ENCODE assay signal across 14 cellular contexts in genomic region chr19:6465006-6465405, GRCh38. TPM values are rescaled to one million over a fixed set of nuclear protein-coding genes. Genes with fewer than 3 reads are reported as not detected.
A peak's percentile ranks its signal among the peaks of the same experiment; 100 is the strongest.
DNase-seq lines count a peak whose midpoint lies in the region; ATAC-seq and TF ChIP-seq lines count a peak whose summit lies in the region.
"Had no signal": no experiment of that assay in that cellular context is flagged by ENCODE, and none has a peak within 500 bp of the region (broad histone marks: within the 10 kb centered on the region; RNA-seq: fewer than 3 reads in every experiment).

No MANE protein-coding gene starts in this region.

- H3K36me3 ChIP-seq in duodenal mucosa (ENCODE audit: control insufficient read depth in 1 of 2, insufficient read depth in 2 of 2, low read length in 2 of 2) (peaks cover 10 to 20% of the 10 kb centered on the region in 2 donors), thyroid gland (peaks cover 0 to 5% of the 10 kb centered on the region in 2 donors)
- H3K36me3 ChIP-seq: brain microvascular endothelial cell, HAP-1 had no signal

- WGBS in thyroid gland, 2 donors = 17 to 23% methylated on average over 9 of the region's 9 CpGs

- H3K27ac Mint-ChIP-seq in memory B cell (no peak overlapping the region), immature natural killer cell (no peak overlapping the region)
- H3K27ac Mint-ChIP-seq: stimulated activated naive CD8-positive, alpha-beta T cell treated with anti-CD3 and anti-CD28 coated beads, Interleukin-15, Interleukin-2, amounts not matched to agents 100 ng/mL and 50 ng/mL, for 24 hours; T-helper 1 cell treated with Interleukin-12 subunit alpha and Interleukin-12 subunit beta and Interleukin-4 antibody, amounts not matched to agents 30 μg/mL and 1 μg/mL, for 36 hours had no signal

- H3K9me3 Mint-ChIP-seq in activated T-cell treated with anti-CD3 and anti-CD28 coated beads, Interleukin-2, amount 50 U/mL, for 4 hours = no peaks in the 10 kb centered on the region
- H3K9me3 Mint-ChIP-seq in memory B cell = no peaks in the 10 kb centered on the region
- H3K9me3 Mint-ChIP-seq in immature natural killer cell = no peaks in the 10 kb centered on the region
- H3K9me3 Mint-ChIP-seq: stimulated activated naive CD8-positive, alpha-beta T cell treated with anti-CD3 and anti-CD28 coated beads, Interleukin-15, Interleukin-2, amounts not matched to agents 100 ng/mL and 50 ng/mL, for 24 hours; T-helper 1 cell treated with Interleukin-12 subunit alpha and Interleukin-12 subunit beta and Interleukin-4 antibody, amounts not matched to agents 30 μg/mL and 1 μg/mL, for 36 hours had no signal

- H3K4me1 ChIP-seq in duodenal mucosa (ENCODE audit: control insufficient read depth in 1 of 2, insufficient read depth in 2 of 2, low read length in 2 of 2) = peaks cover 5 to 13% of the 10 kb centered on the region in 2 donors
- peaks cover 0 to 13% of the 10 kb centered on the region in 2 donors for H3K4me1 ChIP-seq in thyroid gland
- H3K4me1 ChIP-seq in foreskin keratinocyte = no peaks in the 10 kb centered on the region
- H3K4me1 ChIP-seq: HAP-1 had no signal

- DNase-seq in activated T-cell treated with anti-CD3 and anti-CD28 coated beads, Interleukin-2, amount 50 U/mL, for 4 hours = no peak
- DNase-seq in activated T-cell treated with anti-CD3 and anti-CD28 coated beads, Interleukin-2, amount 50 U/mL, for 48 hours = no peak
- DNase-seq in memory B cell (ENCODE audit: low spot score in 2 of 2) = no peak
- DNase-seq in thyroid gland = peak; percentile 24 to 29
- DNase-seq in foreskin keratinocyte = no peak
- no peak for DNase-seq in immature natural killer cell
- DNase-seq in central memory CD4-positive, alpha-beta T cell = no peak
- DNase-seq: brain microvascular endothelial cell, GF-D8, NCI-H69 had no signal

- H3K9ac ChIP-seq in duodenal mucosa (ENCODE audit: low read depth in 1 of 2, low read length in 2 of 2) = peak overlapping the region; percentile 74 to 95

- intact Hi-C loops in thyroid gland (cut with DNase I) = no loop called here

- peaks cover 11% of the 10 kb centered on the region for H3K36me3 Mint-ChIP-seq in activated T-cell treated with anti-CD3 and anti-CD28 coated beads, Interleukin-2, amount 50 U/mL, for 4 hours (ENCODE audit: insufficient read depth)
- H3K36me3 Mint-ChIP-seq in memory B cell (peaks cover 16% of the 10 kb centered on the region), immature natural killer cell (peaks cover 4% of the 10 kb centered on the region in 3 donors)

- H3K27me3 Mint-ChIP-seq in activated T-cell treated with anti-CD3 and anti-CD28 coated beads, Interleukin-2, amount 50 U/mL, for 4 hours (ENCODE audit: low read depth) = peaks cover 4% of the 10 kb centered on the region
- H3K27me3 Mint-ChIP-seq in memory B cell = no peaks in the 10 kb centered on the region
- H3K27me3 Mint-ChIP-seq in immature natural killer cell (ENCODE audit: low read depth in 3 of 3) = peaks cover 5 to 7% (median 7%) of the 10 kb centered on the region in 3 donors
- H3K27me3 Mint-ChIP-seq: stimulated activated naive CD8-positive, alpha-beta T cell treated with anti-CD3 and anti-CD28 coated beads, Interleukin-15, Interleukin-2, amounts not matched to agents 100 ng/mL and 50 ng/mL, for 24 hours had no signal

- H3K9me3 ChIP-seq in duodenal mucosa (ENCODE audit: control insufficient read depth in 1 of 2, low read length in 2 of 2) (no peaks in the 10 kb centered on the region), thyroid gland (no peaks in the 10 kb centered on the region)
- H3K9me3 ChIP-seq: HAP-1 had no signal

- TF ChIP-seq POLR2A in thyroid gland (IDR thresholded peaks at IDR 0.05) = no peak

- peak overlapping the region; percentile 37 for H3K4me3 Mint-ChIP-seq in activated T-cell treated with anti-CD3 and anti-CD28 coated beads, Interleukin-2, amount 50 U/mL, for 4 hours
- peak overlapping the region; percentile 76 for H3K4me3 Mint-ChIP-seq in memory B cell
- H3K4me3 Mint-ChIP-seq in immature natural killer cell = no peak overlapping the region
- H3K4me3 Mint-ChIP-seq: stimulated activated naive CD8-positive, alpha-beta T cell treated with anti-CD3 and anti-CD28 coated beads, Interleukin-15, Interleukin-2, amounts not matched to agents 100 ng/mL and 50 ng/mL, for 24 hours; T-helper 1 cell treated with Interleukin-12 subunit alpha and Interleukin-12 subunit beta and Interleukin-4 antibody, amounts not matched to agents 30 μg/mL and 1 μg/mL, for 36 hours had no signal

- no peak for ATAC-seq in activated T-cell treated with anti-CD3 and anti-CD28 coated beads, Interleukin-2, amount 50 U/mL, for 4 hours
- ATAC-seq in memory B cell (ENCODE audit: low read depth) (no peak), foreskin keratinocyte (no peak)

- peaks cover 17% of the 10 kb centered on the region for H3K4me1 Mint-ChIP-seq in activated T-cell treated with anti-CD3 and anti-CD28 coated beads, Interleukin-2, amount 50 U/mL, for 4 hours (ENCODE audit: low read depth)
- H3K4me1 Mint-ChIP-seq in memory B cell (peaks cover 23% of the 10 kb centered on the region), immature natural killer cell (peaks cover 8 to 10% of the 10 kb centered on the region in 2 donors)

- H3K4me3 ChIP-seq in duodenal mucosa (ENCODE audit: low read depth in 1 of 2, low read length in 2 of 2) (peak overlapping the region; percentile 61 to 74), thyroid gland (replicated peaks in 1 of 3) (peak overlapping the region; percentile 43 to 72 (median 46))
- H3K4me3 ChIP-seq: HAP-1 had no signal

- no peak for TF ChIP-seq CTCF in thyroid gland (IDR thresholded peaks at IDR 0.05)
- TF ChIP-seq CTCF in foreskin keratinocyte (conservative IDR thresholded peaks at IDR 0.05) = no peak

- H3K27ac ChIP-seq in duodenal mucosa (ENCODE audit: low read depth, low read length) (peak overlapping the region; percentile 87), thyroid gland (peak overlapping the region in 1 of 3 donors; percentile 16), foreskin keratinocyte (no peak overlapping the region)
- H3K27ac ChIP-seq: brain microvascular endothelial cell had no signal

- no peaks in the 10 kb centered on the region for H3K27me3 ChIP-seq in duodenal mucosa (ENCODE audit: control insufficient read depth in 1 of 2, insufficient read depth in 2 of 2, low read length in 2 of 2)
- no peaks in the 10 kb centered on the region for H3K27me3 ChIP-seq in thyroid gland
- H3K27me3 ChIP-seq in foreskin keratinocyte = no peaks in the 10 kb centered on the region

RNA-seq across cellular contexts. Expression of gene CRB3, which starts 0.9 kb away (rescaled TPM):
- total RNA-seq in activated T-cell treated with anti-CD3 and anti-CD28 coated beads, Interleukin-2, amount 50 U/mL, for 4 hours = 1 to 10 TPM; 1.6 to 1.8 (median 1.8) TPM
- 10 to 100 TPM; 21.0 to 65.2 (median 45.3) TPM for total RNA-seq in thyroid gland
- 14.9 and 15.3 TPM in 2 replicates for total RNA-seq in foreskin keratinocyte
- polyA plus RNA-seq in foreskin keratinocyte = 16.8 and 17.1 TPM in 2 replicates
- polyA plus RNA-seq in immature natural killer cell = under 1 TPM in 1 of 3 donors, not detected in 2; 0.39 TPM

RNA-seq across cellular contexts. Expression of gene SLC25A23, which starts 5.4 kb away (rescaled TPM):
- total RNA-seq in activated T-cell treated with anti-CD3 and anti-CD28 coated beads, Interleukin-2, amount 50 U/mL, for 4 hours = 10 to 100 TPM; 10.5 to 12.4 (median 11.9) TPM
- 100 to 1,000 TPM in 3 of 4 donors, 10 to 100 TPM in 1; 75.2 to 214 (median 152) TPM for total RNA-seq in thyroid gland
- total RNA-seq in foreskin keratinocyte = 20.2 and 24.2 TPM in 2 replicates
- 19.0 and 22.1 TPM in 2 replicates for polyA plus RNA-seq in foreskin keratinocyte
- 10 to 100 TPM in 1 of 3 donors, 1 to 10 TPM in 1, under 1 TPM in 1; 0.61 to 14.7 (median 4.1) TPM for polyA plus RNA-seq in immature natural killer cell

RNA-seq across cellular contexts. Expression of gene DENND1C, which starts 16.6 kb away (rescaled TPM):
- 10 to 100 TPM; 50.9 to 59.1 (median 55.8) TPM for total RNA-seq in activated T-cell treated with anti-CD3 and anti-CD28 coated beads, Interleukin-2, amount 50 U/mL, for 4 hours
- total RNA-seq in thyroid gland (1 to 10 TPM in 3 of 4 donors, not detected in 1; 1.3 to 2.1 (median 1.8) TPM), foreskin keratinocyte (0.07 and 0.10 TPM in 2 replicates)
- polyA plus RNA-seq in foreskin keratinocyte (0.13 and 0.20 TPM in 2 replicates), immature natural killer cell (100 to 1,000 TPM in 1 of 3 donors, 10 to 100 TPM in 2; 29.0 to 120 (median 32.9) TPM)

RNA-seq across cellular contexts. Expression of gene SLC25A41, which starts 31.4 kb away (rescaled TPM):
- not detected for total RNA-seq in activated T-cell treated with anti-CD3 and anti-CD28 coated beads, Interleukin-2, amount 50 U/mL, for 4 hours
- under 1 TPM in 1 of 4 donors, not detected in 3; 0.33 TPM for total RNA-seq in thyroid gland
- 0.14 and 0.20 TPM in 2 replicates for total RNA-seq in foreskin keratinocyte
- 0.18 and 0.25 TPM in 2 replicates for polyA plus RNA-seq in foreskin keratinocyte
- not detected for polyA plus RNA-seq in immature natural killer cell

RNA-seq across cellular contexts. Expression of gene TUBB4A, which starts 37.1 kb away (rescaled TPM):
- total RNA-seq in activated T-cell treated with anti-CD3 and anti-CD28 coated beads, Interleukin-2, amount 50 U/mL, for 4 hours = 1 to 10 TPM; 4.8 to 9.2 (median 7.8) TPM
- total RNA-seq in thyroid gland (under 1 TPM in 3 of 4 donors, not detected in 1; 0.22 to 0.67 (median 0.59) TPM), foreskin keratinocyte (not detected in 2 replicates)
- polyA plus RNA-seq in foreskin keratinocyte (not detected in 2 replicates), immature natural killer cell (1 to 10 TPM in 2 of 3 donors, under 1 TPM in 1; 0.86 to 3.0 (median 1.3) TPM)

Comparison
In these comparisons a context has a peak if more than half of its experiments do, and no peak if none do; other contexts are left out.
1. DNase-seq: peak in thyroid gland (2 of 2); none in activated T-cell treated with anti-CD3 and anti-CD28 coated beads, Interleukin-2, amount 50 U/mL, for 4 hours (single experiment), activated T-cell treated with anti-CD3 and anti-CD28 coated beads, Interleukin-2, amount 50 U/mL, for 48 hours (0 of 2), memory B cell (0 of 2), foreskin keratinocyte (0 of 2), immature natural killer cell (0 of 3) and central memory CD4-positive, alpha-beta T cell (single experiment).
2. H3K4me3 Mint-ChIP-seq: peak in activated T-cell treated with anti-CD3 and anti-CD28 coated beads, Interleukin-2, amount 50 U/mL, for 4 hours (single experiment) and memory B cell (single experiment); none in immature natural killer cell (0 of 5).
3. RNA of gene DENND1C, which starts 16.6 kb away (total RNA-seq): 50.9 to 59.1 TPM in activated T-cell treated with anti-CD3 and anti-CD28 coated beads, Interleukin-2, amount 50 U/mL, for 4 hours; 1.3 to 2.1 TPM in thyroid gland and 0.07 to 0.10 TPM in foreskin keratinocyte; every median in the first group is over 10 times any median in the second.